ENCODE assay signal across 8 cellular contexts in genomic region chr17:28896491-28896883, GRCh38. TPM values are rescaled to one million over a fixed set of nuclear protein-coding genes. Genes with fewer than 3 reads are reported as not detected.
DNase-seq lines count a peak whose midpoint lies in the region; ATAC-seq and TF ChIP-seq lines count a peak whose summit lies in the region.

No MANE protein-coding gene starts in this region.

- H3K27ac ChIP-seq in left ventricle myocardium inferior (replicated peaks) (peak overlapping the region; percentile 95), body of pancreas (peak overlapping the region; percentile 85 to 93 (median 86)), mesodermal cell (ENCODE audit: low read depth, low read length, severe bottlenecking) (no peak overlapping the region), vagina (peak overlapping the region; percentile 93)

- H3K4me3 ChIP-seq in left ventricle myocardium inferior (peak overlapping the region; percentile 98), body of pancreas (peak overlapping the region; percentile 77 to 87), mesodermal cell (ENCODE audit: extremely low read depth, insufficient read depth, low read length, poor library complexity, severe bottlenecking) (peak overlapping the region; percentile 96), vagina (peak overlapping the region; percentile 83 to 90)

- no peaks in the 10 kb centered on the region for H3K9me3 ChIP-seq in left ventricle myocardium inferior (replicated peaks)
- H3K9me3 ChIP-seq in body of pancreas: no peaks in the 10 kb centered on the region
- H3K9me3 ChIP-seq in mesodermal cell (ENCODE audit: control insufficient read depth, low read length): no peaks in the 10 kb centered on the region
- H3K9me3 ChIP-seq in vagina: no peaks in the 10 kb centered on the region

- TF ChIP-seq POLR2A in body of pancreas (IDR thresholded peaks at IDR 0.05): no peak
- no peak for TF ChIP-seq POLR2A in vagina (IDR thresholded peaks at IDR 0.05)

- H3K27me3 ChIP-seq in left ventricle myocardium inferior (ENCODE audit: low read depth) (no peaks in the 10 kb centered on the region), body of pancreas (no peaks in the 10 kb centered on the region), vagina (no peaks in the 10 kb centered on the region)

- no peak for TF ChIP-seq CTCF in left ventricle myocardium inferior (IDR thresholded peaks at IDR 0.05; ENCODE audit: borderline replicate concordance)
- no peak for TF ChIP-seq CTCF in body of pancreas (IDR thresholded peaks at IDR 0.05)
- peak in 1 of 3 experiments; percentile 3 for TF ChIP-seq CTCF in vagina (IDR thresholded peaks at IDR 0.05)

- 11 to 19% methylated on average over 5 of the region's 5 CpGs for WGBS in body of pancreas, 2 donors
- WGBS in mesodermal cell (ENCODE audit: insufficient coverage in 2 of 2), 2 experiments: 14% methylated on average over 2 to 4 of the region's 5 CpGs

- DNase-seq in left ventricle myocardium inferior (no peak), Right ventricle myocardium inferior (ENCODE audit: missing footprints) (no peak), body of pancreas (no peak), vagina (ENCODE audit: extremely low spot score in 2 of 2) (no peak), GDM1 (lab: John Stamatoyannopoulos, UW) (no peak)

- intact Hi-C loops in left ventricle myocardium inferior (cut with micrococcal nuclease) (no loop called here), Right ventricle myocardium inferior (cut with DNase I) (loop anchor here (1.0 to 5.0 kb wide), 4 partner anchors 38 to 129 kb away; partner anchors contain the start of gene ERAL1), body of pancreas (cut with DNase I) (no loop called here), vagina (cut with DNase I) (loop anchor here (5.0 kb wide), 1 partner anchor 134 kb away; no protein-coding TSS in a partner anchor)

- ATAC-seq in Right ventricle myocardium inferior (no peak), body of pancreas (no peak), HG03039 (IDR thresholded peaks at IDR 0.05; ENCODE audit: unreplicated experiment) (no peak), GM18858 (IDR thresholded peaks at IDR 0.05; ENCODE audit: unreplicated experiment) (no peak)

- peaks cover 61% of the 10 kb centered on the region for H3K4me1 ChIP-seq in left ventricle myocardium inferior
- H3K4me1 ChIP-seq in body of pancreas: peaks cover 48% of the 10 kb centered on the region
- peaks cover 16% of the 10 kb centered on the region for H3K4me1 ChIP-seq in mesodermal cell (ENCODE audit: control insufficient read depth, insufficient read depth, low read length, poor library complexity, severe bottlenecking)
- peaks cover 61% of the 10 kb centered on the region for H3K4me1 ChIP-seq in vagina

- H3K36me3 ChIP-seq in left ventricle myocardium inferior (no peaks in the 10 kb centered on the region), body of pancreas (replicated peaks in 1 of 2; ENCODE audit: insufficient read depth in 1 of 2, low read depth in 2 of 2) (no peaks in the 10 kb centered on the region), mesodermal cell (ENCODE audit: control insufficient read depth, insufficient read depth, low read length) (peaks cover 33% of the 10 kb centered on the region), vagina (no peaks in the 10 kb centered on the region)

RNA-seq across cellular contexts. Expression of gene FLOT2, which starts 1.0 kb away (rescaled TPM):
- total RNA-seq in left ventricle myocardium inferior (84.2 TPM), Right ventricle myocardium inferior (118 TPM), body of pancreas (10 to 100 TPM; 26.0 to 32.4 TPM), vagina (56.2 TPM)
- polyA plus RNA-seq in mesodermal cell (2013, experiment 1 of 2): 113 TPM
- 99.1 TPM for polyA plus RNA-seq in mesodermal cell (2013, experiment 2 of 2)

RNA-seq across cellular contexts. Expression of gene DHRS13, which starts 6.4 kb away (rescaled TPM):
- 3.1 TPM for total RNA-seq in left ventricle myocardium inferior
- total RNA-seq in Right ventricle myocardium inferior: 3.0 TPM
- total RNA-seq in body of pancreas: 1 to 10 TPM; 7.3 to 9.9 TPM
- polyA plus RNA-seq in mesodermal cell (2013, experiment 1 of 2): 11.0 TPM
- polyA plus RNA-seq in mesodermal cell (2013, experiment 2 of 2): 8.4 TPM
- 11.8 TPM for total RNA-seq in vagina

RNA-seq across cellular contexts. Expression of gene ERAL1, which starts 41.7 kb away (rescaled TPM):
- total RNA-seq in left ventricle myocardium inferior (35.4 TPM), Right ventricle myocardium inferior (37.2 TPM), body of pancreas (10 to 100 TPM; 13.0 to 49.4 TPM), vagina (44.9 TPM)
- polyA plus RNA-seq in mesodermal cell (2013, experiment 1 of 2): 57.4 TPM
- 49.7 TPM for polyA plus RNA-seq in mesodermal cell (2013, experiment 2 of 2)

RNA-seq across cellular contexts. Expression of gene FAM222B, which starts 53.9 kb away (rescaled TPM):
- total RNA-seq in left ventricle myocardium inferior: 17.5 TPM
- 16.9 TPM for total RNA-seq in Right ventricle myocardium inferior
- 10 to 100 TPM in 1 of 2 donors, 1 to 10 TPM in 1; 9.9 to 15.3 TPM for total RNA-seq in body of pancreas
- polyA plus RNA-seq in mesodermal cell (2013, experiment 1 of 2): 34.6 TPM
- 28.1 TPM for polyA plus RNA-seq in mesodermal cell (2013, experiment 2 of 2)
- 14.2 TPM for total RNA-seq in vagina

RNA-seq across cellular contexts. Expression of gene PHF12, which starts 54.8 kb away (rescaled TPM):
- 17.2 TPM for total RNA-seq in left ventricle myocardium inferior
- total RNA-seq in Right ventricle myocardium inferior: 18.3 TPM
- 10 to 100 TPM; 22.1 to 56.4 TPM for total RNA-seq in body of pancreas
- polyA plus RNA-seq in mesodermal cell (2013, experiment 1 of 2): 30.1 TPM
- polyA plus RNA-seq in mesodermal cell (2013, experiment 2 of 2): 31.0 TPM
- 54.5 TPM for total RNA-seq in vagina

Comparison
In these comparisons a context has a peak if more than half of its experiments do, and no peak if none do; other contexts are left out.
1. intact Hi-C loops: an anchor here in Right ventricle myocardium inferior (1.0 to 5.0 kb wide) and vagina (5.0 kb wide); none called in left ventricle myocardium inferior and body of pancreas.